Comparison of ENCODE assay signal across 18 cellular contexts in genomic region chr1:24002664-24003063, GRCh38. TPM values are rescaled to one million over a fixed set of nuclear protein-coding genes. Genes with fewer than 3 reads are reported as not detected.
DNase-seq lines count a peak whose midpoint lies in the region; ATAC-seq and TF ChIP-seq lines count a peak whose summit lies in the region.
"Had no signal": no experiment of that assay in that cellular context is flagged by ENCODE, and none has a peak within 500 bp of the region (broad histone marks: within the 10 kb centered on the region; RNA-seq: fewer than 3 reads in every experiment).

No MANE protein-coding gene starts in this region.

- TF ChIP-seq CTCF in RWPE2 (IDR thresholded peaks at IDR 0.05; ENCODE audit: poor library complexity, severe bottlenecking) = no peak

- no peaks in the 10 kb centered on the region for H3K9me3 Mint-ChIP-seq in activated CD4-positive, alpha-beta T cell treated with anti-CD3 and anti-CD28 coated beads, Interleukin-2, amount 10 ng/mL, durations not matched to agents 7 days and 5 days
- H3K9me3 Mint-ChIP-seq: CD8-positive, alpha-beta memory T cell had no signal

- no peak for DNase-seq in RWPE2 (ENCODE audit: low spot score)
- DNase-seq in islet precursor cell = peak; percentile 8
- no peak for DNase-seq in activated CD4-positive, alpha-beta T cell treated with anti-CD3 and anti-CD28 coated beads, Interleukin-2, amount 10 ng/mL, durations not matched to agents 7 days and 5 days
- no peak for DNase-seq in activated T-cell treated with anti-CD3 and anti-CD28 coated beads, Interleukin-2, amount 50 U/mL, for 48 hours
- DNase-seq in cortex of kidney (lab: John Stamatoyannopoulos, UW) = no peak
- DNase-seq: CD8-positive, alpha-beta memory T cell; GDM1; NCI-H1417 treated with DMSO at 0.1 percent for 48 hours; NCI-H1694 treated with DMSO at 0.1 percent for 48 hours; NCI-H2081; NCI-H2227 treated with DMSO at 0.1 percent for 48 hours; RPMI8226; SHP77; T-helper 1 cell had no signal

- POLR2A ChIA-PET in activated CD4-positive, alpha-beta T cell treated with anti-CD3 and anti-CD28 coated beads, Interleukin-2, amount 10 ng/mL, durations not matched to agents 7 days and 5 days (lab: Charles Lee) = no interaction called here

- no peak overlapping the region for H3K4me3 Mint-ChIP-seq in activated CD4-positive, alpha-beta T cell treated with anti-CD3 and anti-CD28 coated beads, Interleukin-2, amount 10 ng/mL, durations not matched to agents 7 days and 5 days
- H3K4me3 Mint-ChIP-seq: CD14-positive monocyte; CD8-positive, alpha-beta memory T cell had no signal

- ATAC-seq in RWPE2 (ENCODE audit: low read depth) = no peak
- ATAC-seq in GM18502 (IDR thresholded peaks at IDR 0.05; ENCODE audit: poor library complexity, unreplicated experiment) = no peak

- H3K4me1 Mint-ChIP-seq in activated CD4-positive, alpha-beta T cell treated with anti-CD3 and anti-CD28 coated beads, Interleukin-2, amount 10 ng/mL, durations not matched to agents 7 days and 5 days = peaks cover 1% of the 10 kb centered on the region
- H3K4me1 Mint-ChIP-seq: CD14-positive monocyte had no signal

- no peak overlapping the region for H3K27ac Mint-ChIP-seq in activated CD4-positive, alpha-beta T cell treated with anti-CD3 and anti-CD28 coated beads, Interleukin-2, amount 10 ng/mL, durations not matched to agents 7 days and 5 days
- H3K27ac Mint-ChIP-seq: CD8-positive, alpha-beta memory T cell had no signal

- H3K9me3 ChIP-seq in HUES48 (ENCODE audit: control insufficient read depth, insufficient read depth, low read length) (no peaks in the 10 kb centered on the region), RWPE2 (ENCODE audit: severe bottlenecking) (peaks cover 3% of the 10 kb centered on the region)

- H3K27me3 Mint-ChIP-seq in activated CD4-positive, alpha-beta T cell treated with anti-CD3 and anti-CD28 coated beads, Interleukin-2, amount 10 ng/mL, durations not matched to agents 7 days and 5 days = peaks cover 29% of the 10 kb centered on the region

- H3K27me3 ChIP-seq in HUES48 (ENCODE audit: control insufficient read depth, insufficient read depth, low read length) = no peaks in the 10 kb centered on the region
- no peaks in the 10 kb centered on the region for H3K27me3 ChIP-seq in RWPE2 (ENCODE audit: insufficient read depth, poor library complexity, severe bottlenecking)

- H3K36me3 ChIP-seq in HUES48 (ENCODE audit: control insufficient read depth, insufficient read depth, low read length) (no peaks in the 10 kb centered on the region), RWPE2 (ENCODE audit: low read depth) (no peaks in the 10 kb centered on the region)

- H3K4me1 ChIP-seq in HUES48 (ENCODE audit: control insufficient read depth, insufficient read depth, low read length) = peaks cover 16% of the 10 kb centered on the region
- H3K4me1 ChIP-seq in RWPE2 (ENCODE audit: insufficient read depth, poor library complexity, severe bottlenecking) = peaks cover 13% of the 10 kb centered on the region

- peak overlapping the region; percentile 1; the same call in 1 of the 2 replicates for H3K4me3 ChIP-seq in HUES48 (ENCODE audit: low read depth, low read length)
- H3K4me3 ChIP-seq in RWPE2 (ENCODE audit: severe bottlenecking) = no peak overlapping the region

- no peaks in the 10 kb centered on the region for H3K36me3 Mint-ChIP-seq in activated CD4-positive, alpha-beta T cell treated with anti-CD3 and anti-CD28 coated beads, Interleukin-2, amount 10 ng/mL, durations not matched to agents 7 days and 5 days (ENCODE audit: low read depth)
- H3K36me3 Mint-ChIP-seq: CD14-positive monocyte; CD8-positive, alpha-beta memory T cell had no signal

- peak overlapping the region; percentile 93 for H3K27ac ChIP-seq in HUES48 (ENCODE audit: low read depth, low read length)
- H3K27ac ChIP-seq in RWPE2 (ENCODE audit: poor library complexity, severe bottlenecking) = peak overlapping the region; percentile 45
- H3K27ac ChIP-seq: KMS-11 had no signal

- CTCF ChIA-PET in activated CD4-positive, alpha-beta T cell treated with anti-CD3 and anti-CD28 coated beads, Interleukin-2, amount 10 ng/mL, durations not matched to agents 7 days and 5 days (lab: Charles Lee) = interaction anchor here (1.3 kb wide), 2 partner anchors 9 to 21 kb away, joined by 3 read pairs; no protein-coding TSS in a partner anchor

- no peak overlapping the region for H3K9ac ChIP-seq in HUES48 (ENCODE audit: low read depth, low read length)
- H3K9ac ChIP-seq: KMS-11 had no signal

RNA-seq across cellular contexts. Expression of gene SRSF10, which starts 22.5 kb away (rescaled TPM):
- 100 to 1,000 TPM; 217 to 224 TPM for total RNA-seq in activated CD4-positive, alpha-beta T cell treated with anti-CD3 and anti-CD28 coated beads, Interleukin-2, amount 10 ng/mL, durations not matched to agents 7 days and 5 days

RNA-seq across cellular contexts. Expression of gene PNRC2, which starts 43.0 kb away (rescaled TPM):
- 100 to 1,000 TPM; 151 to 186 TPM for total RNA-seq in activated CD4-positive, alpha-beta T cell treated with anti-CD3 and anti-CD28 coated beads, Interleukin-2, amount 10 ng/mL, durations not matched to agents 7 days and 5 days
